Comparison of ENCODE assay signal across 15 cellular contexts in the genomic region with DNA sequence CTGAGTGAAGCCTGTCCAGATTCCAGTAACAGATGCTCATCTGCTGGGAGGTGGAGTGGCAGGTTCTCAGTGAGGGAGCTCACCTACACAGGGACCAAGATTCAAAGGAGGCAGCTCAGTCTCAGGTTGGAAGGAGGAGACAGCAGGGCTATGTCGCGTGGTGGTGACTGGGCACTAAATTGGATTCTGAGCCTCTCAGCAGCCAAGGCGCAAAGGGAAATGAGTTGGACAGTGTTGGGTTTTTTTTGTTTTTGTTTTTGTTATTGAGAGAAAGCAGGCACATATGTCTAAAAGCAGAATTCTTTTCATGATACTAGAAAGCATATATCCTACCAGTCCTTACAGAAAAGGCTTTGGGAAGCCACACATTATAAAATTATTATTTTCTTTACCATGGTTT. TPM values are rescaled to one million over a fixed set of nuclear protein-coding genes. Genes with fewer than 3 reads are reported as not detected.
DNase-seq lines count a peak whose midpoint lies in the region; ATAC-seq and TF ChIP-seq lines count a peak whose summit lies in the region.
"Had no signal": no experiment of that assay in that cellular context is flagged by ENCODE, and none has a peak within 500 bp of the region (broad histone marks: within the 10 kb centered on the region; RNA-seq: fewer than 3 reads in every experiment).

No MANE protein-coding gene starts in this region.

- H3K4me3 Mint-ChIP-seq in progenitor cell of endocrine pancreas (ENCODE audit: low read depth) = no peak overlapping the region
- H3K4me3 Mint-ChIP-seq: activated T-cell treated with anti-CD3 and anti-CD28 coated beads, Interleukin-2, amount 50 U/mL, for 24 hours; CD4-positive, alpha-beta memory T cell; effector memory CD8-positive, alpha-beta T cell; natural killer cell; stimulated activated naive CD8-positive, alpha-beta T cell treated with anti-CD3 and anti-CD28 coated beads, Interleukin-15, Interleukin-2, amounts not matched to agents 100 ng/mL and 50 ng/mL, for 24 hours had no signal

- no peak overlapping the region for H3K27ac Mint-ChIP-seq in progenitor cell of endocrine pancreas
- H3K27ac Mint-ChIP-seq: activated T-cell treated with anti-CD3 and anti-CD28 coated beads, Interleukin-2, amount 50 U/mL, for 24 hours; CD4-positive, alpha-beta memory T cell; natural killer cell; stimulated activated naive CD8-positive, alpha-beta T cell treated with anti-CD3 and anti-CD28 coated beads, Interleukin-15, Interleukin-2, amounts not matched to agents 100 ng/mL and 50 ng/mL, for 24 hours had no signal

- H3K9ac ChIP-seq in skeletal muscle satellite cell (ENCODE audit: low read depth, low read length) = peak overlapping the region; percentile 20

- H3K4me2 ChIP-seq in skeletal muscle satellite cell (ENCODE audit: low read length) = peak overlapping the region; percentile 6

- no peaks in the 10 kb centered on the region for H3K9me3 ChIP-seq in skeletal muscle satellite cell (replicated peaks; ENCODE audit: low read length)

- peak; percentile 66 for DNase-seq in Daoy (ENCODE audit: low read depth)
- peak; percentile 57 for DNase-seq in NCI-H82 (lab: John Stamatoyannopoulos, UW)
- DNase-seq in dorsolateral prefrontal cortex = no peak
- no peak for DNase-seq in activated CD4-positive, alpha-beta T cell treated with anti-CD3 and anti-CD28 coated beads for 48 hours
- DNase-seq in progenitor cell of endocrine pancreas (ENCODE audit: low spot score, unreplicated experiment) = no peak
- DNase-seq: activated T-cell treated with anti-CD3 and anti-CD28 coated beads, Interleukin-2, amount 50 U/mL, for 24 hours; CD4-positive, alpha-beta memory T cell; effector memory CD8-positive, alpha-beta T cell; natural killer cell; NK-92 treated with Interleukin-12 subunit alpha and Interleukin-12 subunit beta, amount 100 ng/mL, for 24 hours had no signal

- H3K4me1 Mint-ChIP-seq in progenitor cell of endocrine pancreas (ENCODE audit: low read depth) = peaks cover 4% of the 10 kb centered on the region
- H3K4me1 Mint-ChIP-seq: CD4-positive, alpha-beta memory T cell; natural killer cell had no signal

- H3K9me3 Mint-ChIP-seq in progenitor cell of endocrine pancreas (ENCODE audit: low read depth) = peaks cover 4% of the 10 kb centered on the region
- H3K9me3 Mint-ChIP-seq: activated T-cell treated with anti-CD3 and anti-CD28 coated beads, Interleukin-2, amount 50 U/mL, for 24 hours; stimulated activated naive CD8-positive, alpha-beta T cell treated with anti-CD3 and anti-CD28 coated beads, Interleukin-15, Interleukin-2, amounts not matched to agents 100 ng/mL and 50 ng/mL, for 24 hours had no signal

- H3K4me1 ChIP-seq in skeletal muscle satellite cell (ENCODE audit: control insufficient read depth, insufficient read depth, low read length) = peaks cover 28% of the 10 kb centered on the region

- H3K36me3 Mint-ChIP-seq in progenitor cell of endocrine pancreas (ENCODE audit: insufficient read depth) = peaks cover 2% of the 10 kb centered on the region
- H3K36me3 Mint-ChIP-seq: CD4-positive, alpha-beta memory T cell had no signal

- intact Hi-C loops in dorsolateral prefrontal cortex (cut with DNase I) = loop anchor here in 1 of 2 donors (5.0 kb wide), 1 partner anchor 70 kb away; no protein-coding TSS in a partner anchor

- ATAC-seq in GM19035 (IDR thresholded peaks at IDR 0.05; ENCODE audit: unreplicated experiment) = no peak
- ATAC-seq: effector memory CD8-positive, alpha-beta T cell had no signal

- no peaks in the 10 kb centered on the region for H3K36me3 ChIP-seq in skeletal muscle satellite cell (ENCODE audit: insufficient read depth, low read length)

- H3K27me3 ChIP-seq in dorsolateral prefrontal cortex = peaks cover 0 to 3% (median 0%) of the 10 kb centered on the region in 45 donors
- peaks cover 16% of the 10 kb centered on the region for H3K27me3 ChIP-seq in skeletal muscle satellite cell (ENCODE audit: control insufficient read depth, insufficient read depth, low read length)

- H3K4me3 ChIP-seq in dorsolateral prefrontal cortex (no peak overlapping the region), skeletal muscle satellite cell (ENCODE audit: low read length) (no peak overlapping the region)

- H3K27me3 Mint-ChIP-seq in progenitor cell of endocrine pancreas = no peaks in the 10 kb centered on the region
- H3K27me3 Mint-ChIP-seq: activated T-cell treated with anti-CD3 and anti-CD28 coated beads, Interleukin-2, amount 50 U/mL, for 24 hours; stimulated activated naive CD8-positive, alpha-beta T cell treated with anti-CD3 and anti-CD28 coated beads, Interleukin-15, Interleukin-2, amounts not matched to agents 100 ng/mL and 50 ng/mL, for 24 hours had no signal

- TF ChIP-seq CTCF in dorsolateral prefrontal cortex (IDR thresholded peaks at IDR 0.05 in 54 of 56, conservative IDR thresholded peaks at IDR 0.05 in 2 of 56; ENCODE audit: low read depth in 1 of 56, partially characterized antibody in 56 of 56) (no peak), progenitor cell of endocrine pancreas (IDR thresholded peaks at IDR 0.05; ENCODE audit: unreplicated experiment) (no peak)

- H3K27ac ChIP-seq in dorsolateral prefrontal cortex = peak overlapping the region in 53 of 59 donors; percentile 35 to 87 (median 74)

RNA-seq across cellular contexts. Expression of a gene that starts 26.2 kb away (rescaled TPM):
- total RNA-seq in Daoy (2014; rRNA removed; shearing (Covaris generic)) = 0.24 and 0.80 TPM in 2 replicates
- total RNA-seq in dorsolateral prefrontal cortex (1 to 10 TPM in 29 of 120 experiments, under 1 TPM in 86, not detected in 5; 0.11 to 2.3 (median 0.59) TPM), progenitor cell of endocrine pancreas (0.19 TPM in 1 of 2 replicates, not detected in the other)
- not detected in 2 replicates for total RNA-seq in skeletal muscle satellite cell (2012; rRNA removed)
- total RNA-seq: H1, kidney epithelial cell had no signal

Comparison
In these comparisons a context has a peak if more than half of its experiments do, and no peak if none do; other contexts are left out.
1. DNase-seq: peak in Daoy (single experiment) and NCI-H82 (single experiment); none in dorsolateral prefrontal cortex (0 of 10), activated CD4-positive, alpha-beta T cell treated with anti-CD3 and anti-CD28 coated beads for 48 hours (single experiment) and progenitor cell of endocrine pancreas (single experiment).